Comparison of ENCODE assay signal across 1 cellular context in the genomic region with DNA sequence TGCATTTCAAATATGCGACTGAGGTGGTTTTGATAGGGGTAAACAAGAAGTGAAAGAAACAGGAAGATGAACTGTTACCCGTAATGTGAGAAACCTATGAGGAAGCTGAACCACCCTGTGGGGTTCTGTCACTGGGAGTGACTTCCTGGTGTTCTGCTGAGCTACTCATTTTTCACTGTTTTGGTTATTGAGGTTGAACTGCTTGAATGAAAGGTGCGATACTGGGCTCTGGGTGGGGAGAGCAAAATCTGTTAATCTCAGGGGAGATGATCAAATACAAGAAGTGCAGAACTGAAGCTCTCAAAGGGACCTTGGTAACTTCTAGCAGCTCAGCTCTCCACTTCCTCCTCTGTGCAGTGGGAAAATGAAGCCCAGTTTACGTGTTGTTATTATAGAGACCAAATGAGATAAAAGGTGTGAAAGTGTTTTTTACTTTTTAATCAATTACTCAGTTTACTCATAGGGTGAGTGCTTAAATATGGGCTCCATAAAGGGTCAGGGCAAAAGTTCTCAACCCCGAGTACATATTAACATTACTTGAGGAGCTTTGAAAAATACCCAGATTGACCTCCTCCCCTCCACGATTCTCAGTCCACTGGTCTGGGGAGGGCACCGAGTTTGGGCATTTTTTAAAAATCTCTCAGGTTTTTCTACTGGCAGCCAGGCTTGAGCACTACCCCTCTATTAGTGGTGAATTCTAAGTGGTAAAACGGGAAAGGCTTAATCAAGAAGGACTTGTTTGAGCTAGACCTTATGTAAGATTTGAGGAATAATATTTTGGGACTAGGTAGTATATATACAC.
TF ChIP-seq lines count a peak whose summit lies in the region.

No MANE protein-coding gene starts in this region.

TF ChIP-seq in SK-N-SH treated with all-trans-retinoic acid at 6 μM for 48 hours, 23 proteins besides CTCF, POLR2A, EP300 and RAD21 (continued from another document):
- TF ChIP-seq, protein P1, sequence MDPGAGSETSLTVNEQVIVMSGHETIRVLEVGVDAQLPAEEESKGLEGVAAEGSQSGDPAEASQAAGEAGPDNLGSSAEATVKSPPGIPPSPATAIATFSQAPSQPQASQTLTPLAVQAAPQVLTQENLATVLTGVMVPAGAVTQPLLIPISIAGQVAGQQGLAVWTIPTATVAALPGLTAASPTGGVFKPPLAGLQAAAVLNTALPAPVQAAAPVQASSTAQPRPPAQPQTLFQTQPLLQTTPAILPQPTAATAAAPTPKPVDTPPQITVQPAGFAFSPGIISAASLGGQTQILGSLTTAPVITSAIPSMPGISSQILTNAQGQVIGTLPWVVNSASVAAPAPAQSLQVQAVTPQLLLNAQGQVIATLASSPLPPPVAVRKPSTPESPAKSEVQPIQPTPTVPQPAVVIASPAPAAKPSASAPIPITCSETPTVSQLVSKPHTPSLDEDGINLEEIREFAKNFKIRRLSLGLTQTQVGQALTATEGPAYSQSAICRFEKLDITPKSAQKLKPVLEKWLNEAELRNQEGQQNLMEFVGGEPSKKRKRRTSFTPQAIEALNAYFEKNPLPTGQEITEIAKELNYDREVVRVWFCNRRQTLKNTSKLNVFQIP (CRISPR knock-in tag; IDR thresholded peaks at IDR 0.05; ENCODE audit: borderline replicate concordance, low read depth): no peak
- no peak for TF ChIP-seq ZNF8 (CRISPR knock-in tag; IDR thresholded peaks at IDR 0.05)
- no peak for TF ChIP-seq ZNF70 (CRISPR knock-in tag; IDR thresholded peaks at IDR 0.05)
- TF ChIP-seq ZFP3 (CRISPR knock-in tag; IDR thresholded peaks at IDR 0.05): no peak
- no peak for TF ChIP-seq TCF4 (CRISPR knock-in tag; IDR thresholded peaks at IDR 0.05; ENCODE audit: borderline replicate concordance)
- TF ChIP-seq OSR1 (CRISPR knock-in tag; IDR thresholded peaks at IDR 0.05): no peak
